1 cellular context compared by ENCODE assay signal in genomic region chr9:130264414-130265350, GRCh38.
TF ChIP-seq lines count a peak whose summit lies in the region.

No MANE protein-coding gene starts in this region.

TF ChIP-seq in HepG2, 621 proteins besides CTCF, POLR2A, EP300 and RAD21:
- TF ChIP-seq ZNF629 (CRISPR knock-in tag; conservative IDR thresholded peaks at IDR 0.05) (peak; percentile 90), MLX (CRISPR knock-in tag; IDR thresholded peaks at IDR 0.05) (no peak)
TF ChIP-seq in HepG2: peak in this region for 1.
